In genomic region chr11:64400096-64400495, GRCh38 we compare ENCODE assay signal across 19 cellular contexts. TPM values are rescaled to one million over a fixed set of nuclear protein-coding genes. Genes with fewer than 3 reads are reported as not detected.
DNase-seq lines count a peak whose midpoint lies in the region; ATAC-seq, FAIRE-seq and TF ChIP-seq lines count a peak whose summit lies in the region.
"Had no signal": no experiment of that assay in that cellular context is flagged by ENCODE, and none has a peak within 500 bp of the region (broad histone marks: within the 10 kb centered on the region; RNA-seq: fewer than 3 reads in every experiment).

No MANE protein-coding gene starts in this region.

- H3K27ac ChIP-seq in adrenal gland (no peak overlapping the region), left lung (no peak overlapping the region), kidney (ENCODE audit: low read depth in 2 of 2, low read length in 2 of 2) (no peak overlapping the region)
- H3K27ac ChIP-seq: heart right ventricle, parathyroid adenoma had no signal

- TF ChIP-seq POLR2A in adrenal gland (IDR thresholded peaks at IDR 0.05), result no peak

- H3K4me1 ChIP-seq in adrenal gland (replicated peaks in 1 of 2) (peaks cover 0 to 10% of the 10 kb centered on the region in 2 donors), left lung (peaks cover 5 to 23% of the 10 kb centered on the region in 2 donors), kidney (ENCODE audit: control insufficient read depth in 1 of 2, insufficient read depth in 1 of 2, low read depth in 1 of 2, low read length in 2 of 2) (peaks cover 0 to 6% of the 10 kb centered on the region in 2 donors)
- H3K4me1 ChIP-seq: parathyroid adenoma had no signal

- no peaks in the 10 kb centered on the region for H3K36me3 ChIP-seq in adrenal gland (replicated peaks in 1 of 2)
- no peaks in the 10 kb centered on the region for H3K36me3 ChIP-seq in left lung
- H3K36me3 ChIP-seq in kidney (ENCODE audit: control insufficient read depth in 1 of 2, insufficient read depth in 2 of 2, low read length in 2 of 2), result no peaks in the 10 kb centered on the region
- H3K36me3 ChIP-seq: heart right ventricle had no signal

- DNase-seq in AG20443 (ENCODE audit: low spot score) (peak; percentile 82), HTR-8/SVneo (ENCODE audit: insufficient read length, low spot score) (peak; percentile 23), adrenal gland (peak in 5 of 7 donors; percentile 39 to 58 (median 45)), left lung (no peak), kidney (no peak), amniotic stem cell (lab: John Stamatoyannopoulos, UW) (no peak), dedifferentiated amniotic fluid mesenchymal stem cell (ENCODE audit: extremely low spot score) (no peak)
- DNase-seq in natural killer cell treated with Interleukin-12 subunit alpha and Interleukin-12 subunit beta and Interleukin-15 and Interleukin-18, amount 100 ng/mL, for 72 hours (ENCODE audit: low spot score), result no peak
- DNase-seq: activated CD4-positive, CD25-positive, alpha-beta regulatory T cell treated with anti-CD3 and anti-CD28 coated beads, Interleukin-2, amount 50 U/mL, for 72 hours; activated T-cell treated with anti-CD3 and anti-CD28 coated beads, Interleukin-2, amount 50 U/mL, for 4 hours; AML-193; anterior cingulate cortex; effector CD4-positive, alpha-beta T cell; H7; heart right ventricle; NCI-H1694 treated with DMSO at 0.1 percent for 48 hours had no signal

- H3K4me3 ChIP-seq in adrenal gland (no peak overlapping the region), left lung (no peak overlapping the region), kidney (ENCODE audit: low read length in 2 of 2) (no peak overlapping the region)
- H3K4me3 ChIP-seq: heart right ventricle, lung had no signal

- TF ChIP-seq CTCF in adrenal gland (IDR thresholded peaks at IDR 0.05) (no peak), left lung (IDR thresholded peaks at IDR 0.05) (no peak), kidney (IDR thresholded peaks at IDR 0.05; ENCODE audit: borderline replicate concordance, extremely low read depth, insufficient read depth) (no peak)

- H3K36me3 Mint-ChIP-seq in natural killer cell treated with Interleukin-12 subunit alpha and Interleukin-12 subunit beta and Interleukin-15 and Interleukin-18, amount 100 ng/mL, for 72 hours, result no peaks in the 10 kb centered on the region

- peaks cover 5 to 12% of the 10 kb centered on the region in 2 donors for H3K27me3 Mint-ChIP-seq in natural killer cell treated with Interleukin-12 subunit alpha and Interleukin-12 subunit beta and Interleukin-15 and Interleukin-18, amount 100 ng/mL, for 72 hours

- H3K27me3 ChIP-seq in adrenal gland (no peaks in the 10 kb centered on the region), left lung (peaks cover 0 to 14% of the 10 kb centered on the region in 2 donors)

- H3K4me3 Mint-ChIP-seq in natural killer cell treated with Interleukin-12 subunit alpha and Interleukin-12 subunit beta and Interleukin-15 and Interleukin-18, amount 100 ng/mL, for 72 hours, result no peak overlapping the region
- H3K4me3 Mint-ChIP-seq: activated T-cell treated with anti-CD3 and anti-CD28 coated beads, Interleukin-2, amount 50 U/mL, for 4 hours had no signal

- no peaks in the 10 kb centered on the region for H3K9me3 ChIP-seq in adrenal gland (replicated peaks in 1 of 3)
- no peaks in the 10 kb centered on the region for H3K9me3 ChIP-seq in left lung
- peaks cover 0 to 2% of the 10 kb centered on the region in 2 donors for H3K9me3 ChIP-seq in kidney (ENCODE audit: control insufficient read depth in 1 of 2, low read length in 2 of 2)

- peak; percentile 44 for FAIRE-seq in HTR-8/SVneo (lab: Jason Lieb, UNC)
- FAIRE-seq in kidney (lab: Jason Lieb, UNC), result no peak

- H3K27ac Mint-ChIP-seq in natural killer cell treated with Interleukin-12 subunit alpha and Interleukin-12 subunit beta and Interleukin-15 and Interleukin-18, amount 100 ng/mL, for 72 hours, result no peak overlapping the region

- H3K9ac ChIP-seq in kidney (ENCODE audit: low read length in 2 of 2), result no peak overlapping the region
- H3K9ac ChIP-seq: parathyroid adenoma had no signal

- 36 to 90% (median 41%) methylated on average over 1 to 6 of the region's 6 CpGs for WGBS in adrenal gland, 4 donors

- H3K9me3 Mint-ChIP-seq in natural killer cell treated with Interleukin-12 subunit alpha and Interleukin-12 subunit beta and Interleukin-15 and Interleukin-18, amount 100 ng/mL, for 72 hours, result no peaks in the 10 kb centered on the region
- H3K9me3 Mint-ChIP-seq: activated T-cell treated with anti-CD3 and anti-CD28 coated beads, Interleukin-2, amount 50 U/mL, for 4 hours had no signal

- intact Hi-C loops in adrenal gland (cut with DNase I) (no loop called here), left lung (cut with DNase I) (no loop called here), kidney (cut with DNase I) (no loop called here)

- no peaks in the 10 kb centered on the region for H3K4me1 Mint-ChIP-seq in natural killer cell treated with Interleukin-12 subunit alpha and Interleukin-12 subunit beta and Interleukin-15 and Interleukin-18, amount 100 ng/mL, for 72 hours (ENCODE audit: low read depth in 2 of 2)

- ATAC-seq in left lung, result peak; percentile 47
- no peak for ATAC-seq in natural killer cell treated with Interleukin-12 subunit alpha and Interleukin-12 subunit beta and Interleukin-15 and Interleukin-18, amount 100 ng/mL, for 72 hours
- ATAC-seq: activated T-cell treated with anti-CD3 and anti-CD28 coated beads, Interleukin-2, amount 50 U/mL, for 4 hours; SK-N-SH treated with all-trans-retinoic acid at 6 μM for 48 hours had no signal

RNA-seq across cellular contexts. Expression of gene RPS6KA4, which starts 41.1 kb away (rescaled TPM):
- total RNA-seq in adrenal gland (10 to 100 TPM; 13.4 to 89.3 (median 27.0) TPM), left lung (10 to 100 TPM; 37.1 to 57.6 TPM), kidney (40.2 TPM)
- polyA plus RNA-seq in adrenal gland (10 to 100 TPM in 2 of 3 donors, 1 to 10 TPM in 1; 4.9 to 29.8 (median 14.4) TPM), kidney (ENCODE audit: insufficient read depth, low read depth, low replicate concordance) (13.6 TPM)
- 10 to 100 TPM; 20.7 to 29.5 TPM for total RNA-seq in natural killer cell treated with Interleukin-12 subunit alpha and Interleukin-12 subunit beta and Interleukin-15 and Interleukin-18, amount 100 ng/mL, for 72 hours

Comparison
In these comparisons a context has a peak if more than half of its experiments do, and no peak if none do; other contexts are left out.
1. DNase-seq: peak in AG20443 (single experiment), HTR-8/SVneo (single experiment) and adrenal gland (5 of 7); none in left lung (0 of 2), kidney (single experiment), amniotic stem cell (single experiment), dedifferentiated amniotic fluid mesenchymal stem cell (single experiment) and natural killer cell treated with Interleukin-12 subunit alpha and Interleukin-12 subunit beta and Interleukin-15 and Interleukin-18, amount 100 ng/mL, for 72 hours (single experiment).